In genomic region chr22:44567846-44568493, GRCh38 we compare ENCODE assay signal across 9 cellular contexts.
DNase-seq lines count a peak whose midpoint lies in the region; ATAC-seq, FAIRE-seq and TF ChIP-seq lines count a peak whose summit lies in the region.
"Had no signal": no experiment of that assay in that cellular context is flagged by ENCODE, and none has a peak within 500 bp of the region (broad histone marks: within the 10 kb centered on the region; RNA-seq: fewer than 3 reads in every experiment).

No MANE protein-coding gene starts in this region.

- POLR2A ChIA-PET in activated CD4-positive, alpha-beta memory T cell treated with anti-CD3 and anti-CD28 coated beads, Interleukin-2, amount 10 ng/mL, durations not matched to agents 7 days and 5 days (lab: Charles Lee): interaction anchor here (1.1 kb wide), 1 partner anchor 555 kb away, joined by 3 read pairs; no protein-coding TSS in a partner anchor
- POLR2A ChIA-PET in endothelial cell of umbilical vein (lab: Charles Lee): no interaction called here

- H3K4me3 Mint-ChIP-seq in activated CD4-positive, alpha-beta memory T cell treated with anti-CD3 and anti-CD28 coated beads, Interleukin-2, amount 10 ng/mL, durations not matched to agents 7 days and 5 days: no peak overlapping the region

- TF ChIP-seq CTCF in endothelial cell of umbilical vein (IDR thresholded peaks at IDR 0.05; ENCODE audit: extremely low read depth in 1 of 2, insufficient read depth in 1 of 2, low read depth in 1 of 2, low read length in 2 of 2) (peak; percentile 35 to 65), sigmoid colon (IDR thresholded peaks at IDR 0.05) (peak in 3 of 4 experiments; percentile 29 to 56 (median 49))

- H3K4me1 ChIP-seq in endothelial cell of umbilical vein (ENCODE audit: control insufficient read depth, extremely low read depth, insufficient read depth, low read length) (no peaks in the 10 kb centered on the region), sigmoid colon (no peaks in the 10 kb centered on the region)

- no peak overlapping the region for H3K27ac ChIP-seq in endothelial cell of umbilical vein (ENCODE audit: insufficient read depth, low read depth, low read length)
- no peak overlapping the region for H3K27ac ChIP-seq in sigmoid colon

- dilution Hi-C loops in endothelial cell of umbilical vein (cut with MboI; ENCODE audit: extremely low pct_ligation_motif_present, low sequenced_read_pairs): no loop called here

- H4K20me1 ChIP-seq in endothelial cell of umbilical vein (replicated peaks; ENCODE audit: control insufficient read depth, extremely low read depth, insufficient read depth, low read length): no peaks in the 10 kb centered on the region

- intact Hi-C loops in endothelial cell of umbilical vein (cut with micrococcal nuclease): loop anchor here (5.0 kb wide), 1 partner anchor 576 kb away; no protein-coding TSS in a partner anchor
- intact Hi-C loops in sigmoid colon (cut with DNase I): loop anchor here (5.0 kb wide), 1 partner anchor 486 kb away; no protein-coding TSS in a partner anchor

- H3K27ac Mint-ChIP-seq in activated CD4-positive, alpha-beta memory T cell treated with anti-CD3 and anti-CD28 coated beads, Interleukin-2, amount 10 ng/mL, durations not matched to agents 7 days and 5 days: no peak overlapping the region

- no peak overlapping the region for H3K9ac ChIP-seq in endothelial cell of umbilical vein (replicated peaks; ENCODE audit: extremely low read depth, insufficient read depth, low read length)

- H3K27me3 ChIP-seq in endothelial cell of umbilical vein (ENCODE audit: control insufficient read depth in 2 of 2, insufficient read depth in 2 of 2, low read length in 2 of 2): peaks cover 0 to 2% of the 10 kb centered on the region in 2 experiments
- no peaks in the 10 kb centered on the region for H3K27me3 ChIP-seq in sigmoid colon

- H3K36me3 ChIP-seq in endothelial cell of umbilical vein (ENCODE audit: control insufficient read depth in 2 of 2, extremely low read depth in 1 of 2, insufficient read depth in 2 of 2, low read length in 2 of 2) (no peaks in the 10 kb centered on the region), sigmoid colon (no peaks in the 10 kb centered on the region)

- FAIRE-seq in endothelial cell of umbilical vein (lab: Jason Lieb, UNC): no peak

- DNase-seq in COLO668 (lab: John Stamatoyannopoulos, UW; ENCODE audit: unreplicated experiment) (peak; percentile 70), endothelial cell of umbilical vein (ENCODE audit: low read depth, low spot score) (peak; percentile 27), sigmoid colon (peak; percentile 68), Ammon's horn (ENCODE audit: low spot score) (no peak)
- DNase-seq in Jurkat, Clone E6-1 (ENCODE audit: low read depth, low spot score): peak; percentile 23
- peak; percentile 57 for DNase-seq in activated CD4-positive, alpha-beta memory T cell treated with anti-CD3 and anti-CD28 coated beads, Interleukin-2, amount 10 ng/mL, durations not matched to agents 7 days and 5 days

- TF ChIP-seq EP300 in sigmoid colon (IDR thresholded peaks at IDR 0.05): no peak

- 28 to 59% methylated on average over 8 of the region's 8 CpGs for WGBS in sigmoid colon, 2 donors

- H3K4me2 ChIP-seq in endothelial cell of umbilical vein (ENCODE audit: insufficient read depth, low read length): no peak overlapping the region

- no peaks in the 10 kb centered on the region for H3K36me3 Mint-ChIP-seq in activated CD4-positive, alpha-beta memory T cell treated with anti-CD3 and anti-CD28 coated beads, Interleukin-2, amount 10 ng/mL, durations not matched to agents 7 days and 5 days (ENCODE audit: low read depth)

- H3K27me3 Mint-ChIP-seq in activated CD4-positive, alpha-beta memory T cell treated with anti-CD3 and anti-CD28 coated beads, Interleukin-2, amount 10 ng/mL, durations not matched to agents 7 days and 5 days: peaks cover 9% of the 10 kb centered on the region

- H3K4me1 Mint-ChIP-seq in activated CD4-positive, alpha-beta memory T cell treated with anti-CD3 and anti-CD28 coated beads, Interleukin-2, amount 10 ng/mL, durations not matched to agents 7 days and 5 days: no peaks in the 10 kb centered on the region

- H3K9me3 ChIP-seq in endothelial cell of umbilical vein (replicated peaks; ENCODE audit: control insufficient read depth, insufficient read depth, low read length) (no peaks in the 10 kb centered on the region), sigmoid colon (no peaks in the 10 kb centered on the region)

- TF ChIP-seq POLR2A in endothelial cell of umbilical vein (IDR thresholded peaks at IDR 0.05; ENCODE audit: low read depth, low read length) (no peak), sigmoid colon (IDR thresholded peaks at IDR 0.05) (no peak)

- ATAC-seq in GM21381 (IDR thresholded peaks at IDR 0.05; ENCODE audit: unreplicated experiment) (no peak), GM21723 (IDR thresholded peaks at IDR 0.05; ENCODE audit: unreplicated experiment) (no peak)
- ATAC-seq: right cardiac atrium had no signal

- no peak overlapping the region for H2AFZ ChIP-seq in endothelial cell of umbilical vein (ENCODE audit: low read depth, low read length)

- no peaks in the 10 kb centered on the region for H3K79me2 ChIP-seq in endothelial cell of umbilical vein (ENCODE audit: control insufficient read depth, insufficient read depth, low read length)

- CTCF ChIA-PET in activated CD4-positive, alpha-beta memory T cell treated with anti-CD3 and anti-CD28 coated beads, Interleukin-2, amount 10 ng/mL, durations not matched to agents 7 days and 5 days (lab: Charles Lee): interaction anchor here (1.0 to 2.2 kb wide), 6 partner anchors 19 to 574 kb away, joined by 3 to 15 read pairs (median 4); no protein-coding TSS in a partner anchor
- CTCF ChIA-PET in endothelial cell of umbilical vein (lab: Charles Lee): interaction anchor here (0.8 to 2.4 kb wide), 13 partner anchors 9 to 685 kb away, joined by 3 to 22 read pairs (median 4); no protein-coding TSS in a partner anchor

- H3K9me1 ChIP-seq in endothelial cell of umbilical vein (replicated peaks; ENCODE audit: control insufficient read depth, extremely low read depth, insufficient read depth, low read length): no peaks in the 10 kb centered on the region

- H3K4me3 ChIP-seq in Jurkat, Clone E6-1 (ENCODE audit: low read length): no peak overlapping the region
- no peak overlapping the region for H3K4me3 ChIP-seq in endothelial cell of umbilical vein (replicated peaks in 1 of 3; ENCODE audit: insufficient read depth in 1 of 3, low read depth in 1 of 3, low read length in 3 of 3)
- no peak overlapping the region for H3K4me3 ChIP-seq in sigmoid colon

- H3K9me3 Mint-ChIP-seq in activated CD4-positive, alpha-beta memory T cell treated with anti-CD3 and anti-CD28 coated beads, Interleukin-2, amount 10 ng/mL, durations not matched to agents 7 days and 5 days: no peaks in the 10 kb centered on the region

- BruUV-seq in endothelial cell of umbilical vein (replicated peaks; lab: Mats Ljungman, UMichigan): no TSS peak

TF ChIP-seq in endothelial cell of umbilical vein, 7 proteins besides CTCF, POLR2A, EP300 and RAD21:
- TF ChIP-seq FOS (IDR thresholded peaks at IDR 0.05; ENCODE audit: borderline replicate concordance, insufficient read depth, low read length) (no peak), MAX (IDR thresholded peaks at IDR 0.05; ENCODE audit: insufficient read depth, insufficient read length) (no peak), JUN (IDR thresholded peaks at IDR 0.05; ENCODE audit: borderline replicate concordance, insufficient read depth, insufficient read length, low read depth) (no peak), EZH2 (IDR thresholded peaks at IDR 0.05; ENCODE audit: borderline replicate concordance, low read depth, low read length, severe bottlenecking) (no peak)
